In genomic region chr17:17839792-17840707, GRCh38 we compare ENCODE assay signal across 8 cellular contexts. TPM values are rescaled to one million over a fixed set of nuclear protein-coding genes. Genes with fewer than 3 reads are reported as not detected.
DNase-seq lines count a peak whose midpoint lies in the region; ATAC-seq, FAIRE-seq and TF ChIP-seq lines count a peak whose summit lies in the region.

No MANE protein-coding gene starts in this region.

- intact Hi-C loops in stomach (cut with DNase I; ENCODE audit: low total_unique reads), result no loop called here

- H2AFZ ChIP-seq in neural cell (ENCODE audit: low read depth, low read length), result no peak overlapping the region

- in situ Hi-C loops in KBM-7 (cut with MboI; ENCODE audit: low pct_unique_long_range_greater_than_20kb, low sequenced_read_pairs), result no loop called here

- no peaks in the 10 kb centered on the region for H4K20me1 ChIP-seq in neural cell (ENCODE audit: insufficient read depth)

- TF ChIP-seq RAD21 in neural cell (conservative IDR thresholded peaks at IDR 0.05), result no peak

- H3K4me3 ChIP-seq in RWPE2 (ENCODE audit: severe bottlenecking) (peak overlapping the region; percentile 21), fibroblast of villous mesenchyme (ENCODE audit: low read depth, low read length) (peak overlapping the region; percentile 53), neural cell (ENCODE audit: low read length) (peak overlapping the region; percentile 28), stomach (peak overlapping the region; percentile 42 to 51 (median 48))

- TF ChIP-seq EP300 in neural cell (conservative IDR thresholded peaks at IDR 0.05; ENCODE audit: poor library complexity, severe bottlenecking) (no peak), stomach (IDR thresholded peaks at IDR 0.05) (no peak)

- TF ChIP-seq POLR2A in stomach (IDR thresholded peaks at IDR 0.05), result peak in 1 of 4 donors; percentile 23

- H3K27me3 ChIP-seq in RWPE2 (ENCODE audit: insufficient read depth, poor library complexity, severe bottlenecking) (no peaks in the 10 kb centered on the region), neural cell (ENCODE audit: insufficient read depth, low read depth, low read length) (no peaks in the 10 kb centered on the region), stomach (no peaks in the 10 kb centered on the region)

- H3K4me1 ChIP-seq in RWPE2 (ENCODE audit: insufficient read depth, poor library complexity, severe bottlenecking) (peaks cover 63% of the 10 kb centered on the region), stomach (peaks cover 50 to 69% (median 63%) of the 10 kb centered on the region in 4 donors)

- TF ChIP-seq CTCF in D721Med (IDR thresholded peaks at IDR 0.05; ENCODE audit: insufficient read depth, missing control alignments), result no peak
- no peak for TF ChIP-seq CTCF in RWPE2 (IDR thresholded peaks at IDR 0.05; ENCODE audit: poor library complexity, severe bottlenecking)
- TF ChIP-seq CTCF in fibroblast of villous mesenchyme (IDR thresholded peaks at IDR 0.05; ENCODE audit: insufficient read depth, low read depth, low read length), result no peak
- TF ChIP-seq CTCF in neural cell (IDR thresholded peaks at IDR 0.05; ENCODE audit: poor library complexity, severe bottlenecking), result no peak
- TF ChIP-seq CTCF in stomach (IDR thresholded peaks at IDR 0.05), result no peak

- no peaks in the 10 kb centered on the region for H3F3A ChIP-seq in neural cell (ENCODE audit: insufficient read depth, low read length, poor library complexity, severe bottlenecking)

- H3K79me2 ChIP-seq in neural cell (replicated peaks; ENCODE audit: insufficient read depth, low read length), result peaks cover 7% of the 10 kb centered on the region

- H3K4me2 ChIP-seq in neural cell (ENCODE audit: low read length), result no peak overlapping the region

- ATAC-seq in GM21528 (IDR thresholded peaks at IDR 0.05; ENCODE audit: low FRiP score, unreplicated experiment) (peak; percentile 47), RWPE2 (ENCODE audit: low read depth) (peak; percentile 62)

- no peaks in the 10 kb centered on the region for H3K9me2 ChIP-seq in neural cell (ENCODE audit: insufficient read depth, low read length)

- peak overlapping the region; percentile 98 for H3K27ac ChIP-seq in RWPE2 (ENCODE audit: poor library complexity, severe bottlenecking)
- H3K27ac ChIP-seq in neural cell (ENCODE audit: low read length), result no peak overlapping the region
- peak overlapping the region; percentile 98 to 100 (median 99) for H3K27ac ChIP-seq in stomach

- peak; percentile 96 for DNase-seq in D721Med (ENCODE audit: insufficient read length, low spot score)
- peak; percentile 85 for DNase-seq in KBM-7
- DNase-seq in RWPE2 (ENCODE audit: low spot score), result peak; percentile 96
- peak; percentile 60 for DNase-seq in activated gamma-delta T cell treated with anti-CD3 and anti-CD28 coated beads, Interleukin-2, amount 50 U/mL, for 16 hours (ENCODE audit: low read depth)
- DNase-seq in fibroblast of villous mesenchyme (ENCODE audit: low read depth), result peak; percentile 92
- peak; percentile 96 for DNase-seq in stomach

- H3K36me3 ChIP-seq in RWPE2 (ENCODE audit: low read depth) (peaks cover 9% of the 10 kb centered on the region), neural cell (ENCODE audit: insufficient read depth, low read length) (no peaks in the 10 kb centered on the region), stomach (peaks cover 0 to under 1% (median 0%) of the 10 kb centered on the region in 4 donors)

- H3K9ac ChIP-seq in neural cell (ENCODE audit: low read length), result no peak overlapping the region

- 1 to 9% (median 2%) methylated on average over 36 to 71 of the region's 71 CpGs for WGBS in stomach, 5 donors

- H3K9me3 ChIP-seq in RWPE2 (ENCODE audit: severe bottlenecking) (no peaks in the 10 kb centered on the region), neural cell (ENCODE audit: low read length) (no peaks in the 10 kb centered on the region), stomach (no peaks in the 10 kb centered on the region)

- no peak for FAIRE-seq in D721Med (lab: Jason Lieb, UNC)

TF ChIP-seq in neural cell, 6 proteins besides CTCF, POLR2A, EP300 and RAD21:
- TF ChIP-seq TAF1 (IDR thresholded peaks at IDR 0.05; ENCODE audit: low read depth), result no peak
- TF ChIP-seq POLR2AphosphoS5 (IDR thresholded peaks at IDR 0.05), result no peak
- TF ChIP-seq REST (IDR thresholded peaks at IDR 0.05; ENCODE audit: borderline replicate concordance), result no peak
- TF ChIP-seq EZH2 (IDR thresholded peaks at IDR 0.05; ENCODE audit: borderline replicate concordance, insufficient read depth, low read length, poor library complexity, severe bottlenecking), result no peak
- no peak for TF ChIP-seq MXI1 (conservative IDR thresholded peaks at IDR 0.05; ENCODE audit: poor library complexity, severe bottlenecking)
- no peak for TF ChIP-seq SMC3 (conservative IDR thresholded peaks at IDR 0.05; ENCODE audit: poor library complexity)

RNA-seq across cellular contexts. Expression of gene SREBF1, which starts 3.3 kb away (rescaled TPM):
- total RNA-seq in fibroblast of villous mesenchyme, result 92.0 and 128 TPM in 2 replicates
- 22.5 and 25.9 TPM in 2 replicates for polyA plus RNA-seq in neural cell
- polyA minus RNA-seq in neural cell, result 11.7 and 20.0 TPM in 2 replicates
- 100 to 1,000 TPM in 3 of 5 donors, 10 to 100 TPM in 2; 18.9 to 207 (median 126) TPM for total RNA-seq in stomach
- 10 to 100 TPM; 13.1 to 64.5 (median 17.2) TPM for polyA plus RNA-seq in stomach
